19 cellular contexts compared by ENCODE assay signal in the genomic region with DNA sequence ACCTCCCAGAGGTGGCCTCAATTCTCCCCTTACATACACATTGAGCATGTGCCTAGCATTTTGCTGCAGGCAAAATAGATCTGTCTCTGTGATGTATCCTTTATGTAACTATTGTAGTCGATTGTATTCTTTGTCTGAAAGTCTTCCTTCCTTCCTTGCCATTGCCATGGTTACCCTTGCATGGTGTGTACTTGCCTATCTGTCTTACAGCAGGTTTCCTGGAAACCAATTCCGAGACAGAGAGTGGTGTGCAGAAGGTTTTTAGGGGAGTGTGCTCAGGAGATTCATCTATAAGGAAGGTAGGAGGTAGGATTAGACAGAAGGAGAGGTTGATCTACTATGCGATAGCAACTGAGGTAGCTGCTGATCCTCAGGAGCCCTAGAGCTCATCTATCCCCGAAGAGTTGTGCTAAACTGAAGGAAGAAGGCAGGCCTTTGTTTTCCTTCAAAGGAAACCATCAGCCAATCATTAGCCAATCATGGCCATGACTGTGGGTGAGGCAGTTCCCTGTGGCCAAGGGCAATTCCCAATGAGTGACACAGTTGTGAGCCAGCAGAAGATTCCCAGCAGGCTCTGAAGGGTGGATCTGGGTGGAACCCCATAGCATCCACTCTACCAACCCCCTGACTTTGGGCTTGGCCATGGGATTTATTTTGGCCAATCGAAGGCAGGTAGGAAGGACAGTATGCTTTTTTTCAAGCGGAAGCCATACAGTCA. TPM values are rescaled to one million over a fixed set of nuclear protein-coding genes. Genes with fewer than 3 reads are reported as not detected.
DNase-seq lines count a peak whose midpoint lies in the region; ATAC-seq and TF ChIP-seq lines count a peak whose summit lies in the region.
"Had no signal": no experiment of that assay in that cellular context is flagged by ENCODE, and none has a peak within 500 bp of the region (broad histone marks: within the 10 kb centered on the region; RNA-seq: fewer than 3 reads in every experiment).

No MANE protein-coding gene starts in this region.

- no peaks in the 10 kb centered on the region for H3K79me2 ChIP-seq in osteoblast (ENCODE audit: insufficient read depth, low read length)

- H3K27ac ChIP-seq in osteoblast (ENCODE audit: low read depth, low read length) = no peak overlapping the region
- H3K27ac ChIP-seq: cardiac muscle cell, ovary, thoracic aorta had no signal

- peaks cover 15% of the 10 kb centered on the region for H3K4me1 Mint-ChIP-seq in T-helper 2 cell treated with Interferon-gamma antibody and Interleukin-4, amounts not matched to agents 5 μg/mL and 100 μg/mL, for 36 hours (ENCODE audit: low read depth)

- no peaks in the 10 kb centered on the region for H3K4me1 ChIP-seq in osteoblast (ENCODE audit: insufficient read depth, low read length)

- H3K27me3 ChIP-seq in osteoblast (ENCODE audit: insufficient read depth, low read length) = peaks cover 6% of the 10 kb centered on the region
- H3K27me3 ChIP-seq: cardiac muscle cell, ovary had no signal

- no peaks in the 10 kb centered on the region for H4K20me1 ChIP-seq in osteoblast (ENCODE audit: insufficient read depth, low read length)

- no peak for TF ChIP-seq CTCF in osteoblast (IDR thresholded peaks at IDR 0.05; ENCODE audit: extremely low read depth, low read depth, low read length)

- H3K4me2 ChIP-seq in osteoblast (ENCODE audit: insufficient read depth, low read length) = no peak overlapping the region

- no peaks in the 10 kb centered on the region for H3K9me3 Mint-ChIP-seq in T-helper 2 cell treated with Interferon-gamma antibody and Interleukin-4, amounts not matched to agents 5 μg/mL and 100 μg/mL, for 36 hours

- no peaks in the 10 kb centered on the region for H3K36me3 ChIP-seq in osteoblast (ENCODE audit: insufficient read depth, low read length)
- H3K36me3 ChIP-seq: cardiac muscle cell, ovary, thoracic aorta had no signal

- ATAC-seq in esophagus mucosa = peak; percentile 57
- ATAC-seq in GM19351 (IDR thresholded peaks at IDR 0.05; ENCODE audit: unreplicated experiment) = no peak
- ATAC-seq in GM21717 (IDR thresholded peaks at IDR 0.05; ENCODE audit: unreplicated experiment) = no peak
- ATAC-seq: left cardiac atrium, Right ventricle myocardium inferior had no signal

- no peak overlapping the region for H3K4me3 ChIP-seq in osteoblast (ENCODE audit: insufficient read depth, low read length)
- H3K4me3 ChIP-seq: cardiac muscle cell, ovary, thoracic aorta had no signal

- no peak overlapping the region for H3K4me3 Mint-ChIP-seq in T-helper 2 cell treated with Interferon-gamma antibody and Interleukin-4, amounts not matched to agents 5 μg/mL and 100 μg/mL, for 36 hours

- H3K9me3 ChIP-seq in osteoblast (ENCODE audit: low read depth, low read length) = peaks cover 8% of the 10 kb centered on the region
- H3K9me3 ChIP-seq: ovary, thoracic aorta had no signal

- DNase-seq in EL = peak; percentile 28
- peak; percentile 71 for DNase-seq in RPMI7951 (ENCODE audit: low read depth)
- DNase-seq in osteoblast (ENCODE audit: insufficient read length, low spot score, missing footprints) = no peak
- DNase-seq in activated CD8-positive, alpha-beta memory T cell treated with anti-CD3 and anti-CD28 coated beads for 24 hours = no peak
- no peak for DNase-seq in T-helper 2 cell treated with Interferon-gamma antibody and Interleukin-4, amounts not matched to agents 5 μg/mL and 100 μg/mL, for 36 hours (ENCODE audit: low spot score)
- DNase-seq: activated CD4-positive, alpha-beta T cell treated with anti-CD3 and anti-CD28 coated beads for 1 hour; AML-193; effector CD4-positive, alpha-beta T cell; left cardiac atrium; NCI-H345; ovary; T-helper 2 cell had no signal

- peak overlapping the region; percentile 34 for H2AFZ ChIP-seq in osteoblast (ENCODE audit: low read length)

- H3K27ac Mint-ChIP-seq in T-helper 2 cell treated with Interferon-gamma antibody and Interleukin-4, amounts not matched to agents 5 μg/mL and 100 μg/mL, for 36 hours = no peak overlapping the region
- H3K27ac Mint-ChIP-seq: activated T-helper 2 cell treated with anti-CD3 and anti-CD28 coated beads, Interferon-gamma antibody, Interleukin-2, Interleukin-4, amounts not matched to agents 10 μg/mL and 5 μg/mL and 100 μg/mL, durations not matched to agents 14 hours and 24 hours and 36 hours had no signal

- no peaks in the 10 kb centered on the region for H3K36me3 Mint-ChIP-seq in T-helper 2 cell treated with Interferon-gamma antibody and Interleukin-4, amounts not matched to agents 5 μg/mL and 100 μg/mL, for 36 hours (ENCODE audit: low read depth)

- no peaks in the 10 kb centered on the region for H3K27me3 Mint-ChIP-seq in T-helper 2 cell treated with Interferon-gamma antibody and Interleukin-4, amounts not matched to agents 5 μg/mL and 100 μg/mL, for 36 hours (ENCODE audit: low read depth)

RNA-seq across cellular contexts. Expression of a gene that starts 15.0 kb away (rescaled TPM):
- total RNA-seq in RPMI7951 (2014; rRNA removed; shearing (Covaris generic)) = 0.72 and 1.1 TPM in 2 replicates
- total RNA-seq in esophagus mucosa (28.7 TPM), osteoblast (1.2 and 3.3 TPM in 2 replicates)

Comparison
In these comparisons a context has a peak if more than half of its experiments do, and no peak if none do; other contexts are left out.
1. DNase-seq: peak in EL (single experiment) and RPMI7951 (single experiment); none in osteoblast (single experiment), activated CD8-positive, alpha-beta memory T cell treated with anti-CD3 and anti-CD28 coated beads for 24 hours (single experiment) and T-helper 2 cell treated with Interferon-gamma antibody and Interleukin-4, amounts not matched to agents 5 μg/mL and 100 μg/mL, for 36 hours (single experiment).